Comparison of ENCODE assay signal across 17 cellular contexts in the genomic region with DNA sequence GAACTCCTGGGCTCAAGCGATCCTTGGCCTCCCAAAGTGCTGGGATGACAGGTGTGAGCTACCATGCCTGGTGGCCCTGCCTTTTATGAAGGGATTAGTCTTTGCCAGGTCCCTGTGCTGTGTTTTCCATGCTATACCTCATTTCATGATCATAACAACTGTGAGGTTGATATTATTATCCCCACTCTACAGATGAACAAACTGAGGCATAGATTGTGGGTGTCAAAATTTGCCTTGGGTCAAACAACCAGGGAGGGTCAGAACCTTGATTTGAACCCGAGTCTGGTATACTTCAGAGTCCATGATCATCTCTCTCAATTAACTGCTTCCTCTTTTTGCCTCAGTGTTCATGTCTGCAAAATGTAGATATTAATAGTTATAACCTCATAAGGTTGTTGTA. TPM values are rescaled to one million over a fixed set of nuclear protein-coding genes. Genes with fewer than 3 reads are reported as not detected.
DNase-seq lines count a peak whose midpoint lies in the region; ATAC-seq and TF ChIP-seq lines count a peak whose summit lies in the region.
"Had no signal": no experiment of that assay in that cellular context is flagged by ENCODE, and none has a peak within 500 bp of the region (broad histone marks: within the 10 kb centered on the region; RNA-seq: fewer than 3 reads in every experiment).

No MANE protein-coding gene starts in this region.

- H3K27ac ChIP-seq in HEK293 (ENCODE audit: extremely low read depth, low read depth, low read length): no peak overlapping the region
- no peak overlapping the region for H3K27ac ChIP-seq in naive thymus-derived CD4-positive, alpha-beta T cell (ENCODE audit: low read depth, low read length)

- peaks cover 5 to 13% of the 10 kb centered on the region in 2 experiments for H3K36me3 ChIP-seq in HEK293 (ENCODE audit: control insufficient read depth in 2 of 2, insufficient read depth in 1 of 2, low read length in 2 of 2)
- H3K36me3 ChIP-seq in naive thymus-derived CD4-positive, alpha-beta T cell (ENCODE audit: control insufficient read depth in 2 of 3, insufficient read depth in 3 of 3, low read length in 3 of 3): no peaks in the 10 kb centered on the region

- no peak for DNase-seq in natural killer cell
- no peak for DNase-seq in natural killer cell treated with Interleukin-12 subunit alpha and Interleukin-12 subunit beta and Interleukin-15 and Interleukin-18, amount 100 ng/mL, for 72 hours (ENCODE audit: low spot score)
- no peak for DNase-seq in T-helper 17 cell
- no peak for DNase-seq in stimulated activated effector memory CD8-positive, alpha-beta T cell treated with anti-CD3 and anti-CD28 coated beads, Interleukin-12 subunit alpha, Interleukin-12 subunit beta, amount 100 ng/mL, for 72 hours (ENCODE audit: low spot score in 2 of 2)
- DNase-seq in naive thymus-derived CD4-positive, alpha-beta T cell: no peak
- DNase-seq in NCI-H2196 treated with DMSO at 0.1 percent for 48 hours (lab: John Stamatoyannopoulos, UW; ENCODE audit: unreplicated experiment): no peak
- DNase-seq in NCI-H2227 treated with DMSO at 0.1 percent for 48 hours (lab: John Stamatoyannopoulos, UW): no peak
- DNase-seq: CD8-positive, alpha-beta T cell; MM.1S; NCI-H446; NCI-H526; PC-3; Right ventricle myocardium superior had no signal

- H3K27me3 ChIP-seq in naive thymus-derived CD4-positive, alpha-beta T cell (ENCODE audit: control insufficient read depth in 2 of 2, insufficient read depth in 2 of 2, low read length in 2 of 2): no peaks in the 10 kb centered on the region

- TF ChIP-seq CTCF in natural killer cell (IDR thresholded peaks at IDR 0.05): no peak
- TF ChIP-seq CTCF in HEK293 (tag by site-specific recombination; IDR thresholded peaks at IDR 0.05): no peak

- no peaks in the 10 kb centered on the region for H3K36me3 Mint-ChIP-seq in natural killer cell
- H3K36me3 Mint-ChIP-seq in natural killer cell treated with Interleukin-12 subunit alpha and Interleukin-12 subunit beta and Interleukin-15 and Interleukin-18, amount 100 ng/mL, for 72 hours: peaks cover 7% of the 10 kb centered on the region
- H3K36me3 Mint-ChIP-seq in T-helper 17 cell (ENCODE audit: low read depth): peaks cover 3% of the 10 kb centered on the region
- H3K36me3 Mint-ChIP-seq in stimulated activated effector memory CD8-positive, alpha-beta T cell treated with anti-CD3 and anti-CD28 coated beads, Interleukin-12 subunit alpha, Interleukin-12 subunit beta, amount 100 ng/mL, for 72 hours: peaks cover 13% of the 10 kb centered on the region
- H3K36me3 Mint-ChIP-seq in naive thymus-derived CD4-positive, alpha-beta T cell: peaks cover 0 to 11% (median 0%) of the 10 kb centered on the region in 5 donors

- ATAC-seq in natural killer cell (no peak), T-helper 17 cell (no peak)
- ATAC-seq in natural killer cell treated with Interleukin-12 subunit alpha and Interleukin-12 subunit beta and Interleukin-15 and Interleukin-18, amount 100 ng/mL, for 72 hours: no peak
- no peak for ATAC-seq in stimulated activated effector memory CD8-positive, alpha-beta T cell treated with anti-CD3 and anti-CD28 coated beads, Interleukin-12 subunit alpha, Interleukin-12 subunit beta, amount 100 ng/mL, for 72 hours
- no peak for ATAC-seq in naive thymus-derived CD4-positive, alpha-beta T cell
- ATAC-seq: CD8-positive, alpha-beta T cell; HCT116; PC-3 had no signal

- H3K27ac Mint-ChIP-seq in natural killer cell (peak overlapping the region; percentile 23 to 48), T-helper 17 cell (peak overlapping the region; percentile 21)
- no peak overlapping the region for H3K27ac Mint-ChIP-seq in natural killer cell treated with Interleukin-12 subunit alpha and Interleukin-12 subunit beta and Interleukin-15 and Interleukin-18, amount 100 ng/mL, for 72 hours
- H3K27ac Mint-ChIP-seq in stimulated activated effector memory CD8-positive, alpha-beta T cell treated with anti-CD3 and anti-CD28 coated beads, Interleukin-12 subunit alpha, Interleukin-12 subunit beta, amount 100 ng/mL, for 72 hours: peak overlapping the region; percentile 8
- no peak overlapping the region for H3K27ac Mint-ChIP-seq in naive thymus-derived CD4-positive, alpha-beta T cell

- intact Hi-C loops in natural killer cell (cut with micrococcal nuclease): no loop called here
- intact Hi-C loops in naive thymus-derived CD4-positive, alpha-beta T cell (cut with micrococcal nuclease): no loop called here

- H3K4me1 Mint-ChIP-seq in natural killer cell (peaks cover 18 to 21% of the 10 kb centered on the region in 2 donors), T-helper 17 cell (peaks cover 21% of the 10 kb centered on the region)
- peaks cover 23 to 27% of the 10 kb centered on the region in 2 donors for H3K4me1 Mint-ChIP-seq in natural killer cell treated with Interleukin-12 subunit alpha and Interleukin-12 subunit beta and Interleukin-15 and Interleukin-18, amount 100 ng/mL, for 72 hours (ENCODE audit: low read depth in 2 of 2)
- peaks cover 36% of the 10 kb centered on the region for H3K4me1 Mint-ChIP-seq in stimulated activated effector memory CD8-positive, alpha-beta T cell treated with anti-CD3 and anti-CD28 coated beads, Interleukin-12 subunit alpha, Interleukin-12 subunit beta, amount 100 ng/mL, for 72 hours
- H3K4me1 Mint-ChIP-seq in naive thymus-derived CD4-positive, alpha-beta T cell: peaks cover 7 to 44% (median 15%) of the 10 kb centered on the region in 7 donors

- POLR2A ChIA-PET in HEK293 (lab: Yijun Ruan, JAX): interaction anchor here (0.7 kb wide), 1 partner anchor 73 kb away, joined by 4 read pairs; no protein-coding TSS in a partner anchor
- POLR2A ChIA-PET in naive thymus-derived CD4-positive, alpha-beta T cell (lab: Charles Lee): no interaction called here

- CTCF ChIA-PET in HEK293 (lab: Yijun Ruan, JAX): interaction anchor here (1.4 to 4.5 kb wide), 2 partner anchors 12 to 27 kb away, joined by 4 to 39 read pairs; partner anchors contain the start of gene IRGQ
- CTCF ChIA-PET in naive thymus-derived CD4-positive, alpha-beta T cell (lab: Charles Lee): no interaction called here

- H3K4me3 Mint-ChIP-seq in natural killer cell (no peak overlapping the region), T-helper 17 cell (no peak overlapping the region)
- no peak overlapping the region for H3K4me3 Mint-ChIP-seq in natural killer cell treated with Interleukin-12 subunit alpha and Interleukin-12 subunit beta and Interleukin-15 and Interleukin-18, amount 100 ng/mL, for 72 hours
- H3K4me3 Mint-ChIP-seq in stimulated activated effector memory CD8-positive, alpha-beta T cell treated with anti-CD3 and anti-CD28 coated beads, Interleukin-12 subunit alpha, Interleukin-12 subunit beta, amount 100 ng/mL, for 72 hours: peak overlapping the region; percentile 75
- no peak overlapping the region for H3K4me3 Mint-ChIP-seq in naive thymus-derived CD4-positive, alpha-beta T cell
- H3K4me3 Mint-ChIP-seq: CD8-positive, alpha-beta T cell had no signal

- H3K4me1 ChIP-seq in HEK293 (ENCODE audit: control insufficient read depth, insufficient read depth, low read length): no peaks in the 10 kb centered on the region
- H3K4me1 ChIP-seq in naive thymus-derived CD4-positive, alpha-beta T cell (ENCODE audit: control insufficient read depth in 2 of 2, insufficient read depth in 2 of 2, low read length in 2 of 2): peaks cover 0 to 4% of the 10 kb centered on the region in 2 donors

- peaks cover 0 to 6% of the 10 kb centered on the region in 2 donors for H3K27me3 Mint-ChIP-seq in natural killer cell (ENCODE audit: low read depth in 2 of 2)
- no peaks in the 10 kb centered on the region for H3K27me3 Mint-ChIP-seq in natural killer cell treated with Interleukin-12 subunit alpha and Interleukin-12 subunit beta and Interleukin-15 and Interleukin-18, amount 100 ng/mL, for 72 hours
- no peaks in the 10 kb centered on the region for H3K27me3 Mint-ChIP-seq in T-helper 17 cell
- H3K27me3 Mint-ChIP-seq in naive thymus-derived CD4-positive, alpha-beta T cell: peaks cover 0 to 5% (median 0%) of the 10 kb centered on the region in 5 donors

- H3K4me3 ChIP-seq in HEK293 (ENCODE audit: low read depth, low read length): no peak overlapping the region
- no peak overlapping the region for H3K4me3 ChIP-seq in naive thymus-derived CD4-positive, alpha-beta T cell (ENCODE audit: low read length)

- H3K9me3 Mint-ChIP-seq in natural killer cell: no peaks in the 10 kb centered on the region
- no peaks in the 10 kb centered on the region for H3K9me3 Mint-ChIP-seq in natural killer cell treated with Interleukin-12 subunit alpha and Interleukin-12 subunit beta and Interleukin-15 and Interleukin-18, amount 100 ng/mL, for 72 hours
- no peaks in the 10 kb centered on the region for H3K9me3 Mint-ChIP-seq in stimulated activated effector memory CD8-positive, alpha-beta T cell treated with anti-CD3 and anti-CD28 coated beads, Interleukin-12 subunit alpha, Interleukin-12 subunit beta, amount 100 ng/mL, for 72 hours
- no peaks in the 10 kb centered on the region for H3K9me3 Mint-ChIP-seq in naive thymus-derived CD4-positive, alpha-beta T cell
- H3K9me3 Mint-ChIP-seq: CD8-positive, alpha-beta T cell had no signal

- H3K9me3 ChIP-seq in HEK293 (ENCODE audit: control insufficient read depth, insufficient read depth, low read depth, low read length) (no peaks in the 10 kb centered on the region), T-helper 17 cell (ENCODE audit: control insufficient read depth, low read length, poor library complexity, severe bottlenecking) (no peaks in the 10 kb centered on the region)
- H3K9me3 ChIP-seq in naive thymus-derived CD4-positive, alpha-beta T cell (ENCODE audit: control insufficient read depth in 2 of 3, low read length in 3 of 3): no peaks in the 10 kb centered on the region

RNA-seq across cellular contexts. Expression of gene PINLYP, which starts 6.9 kb away (rescaled TPM):
- total RNA-seq in natural killer cell (1 to 10 TPM; 1.7 to 3.0 (median 2.4) TPM), T-helper 17 cell (1 to 10 TPM in 1 of 2 donors, under 1 TPM in 1; 0.52 to 1.5 TPM)
- 1 to 10 TPM; 2.7 to 6.2 TPM for total RNA-seq in natural killer cell treated with Interleukin-12 subunit alpha and Interleukin-12 subunit beta and Interleukin-15 and Interleukin-18, amount 100 ng/mL, for 72 hours
- total RNA-seq in naive thymus-derived CD4-positive, alpha-beta T cell: 1 to 10 TPM in 2 of 5 experiments, under 1 TPM in 3; 0.27 to 5.8 (median 0.59) TPM
- polyA plus RNA-seq in naive thymus-derived CD4-positive, alpha-beta T cell: under 1 TPM in 1 of 2 donors, not detected in 1; 0.49 TPM
- total RNA-seq: SK-MEL-5 had no signal

RNA-seq across cellular contexts. Expression of gene XRCC1, which starts 7.2 kb away (rescaled TPM):
- total RNA-seq in natural killer cell (10 to 100 TPM; 33.2 to 43.9 (median 40.7) TPM), T-helper 17 cell (10 to 100 TPM; 37.9 to 38.9 TPM)
- 10 to 100 TPM; 29.9 to 47.0 TPM for total RNA-seq in natural killer cell treated with Interleukin-12 subunit alpha and Interleukin-12 subunit beta and Interleukin-15 and Interleukin-18, amount 100 ng/mL, for 72 hours
- 10 to 100 TPM; 32.0 to 36.1 (median 35.4) TPM for total RNA-seq in naive thymus-derived CD4-positive, alpha-beta T cell
- polyA plus RNA-seq in naive thymus-derived CD4-positive, alpha-beta T cell: 10 to 100 TPM; 27.2 to 34.8 TPM

RNA-seq across cellular contexts. Expression of gene IRGQ, which starts 13.4 kb away (rescaled TPM):
- total RNA-seq in natural killer cell (10 to 100 TPM; 28.5 to 43.7 (median 32.2) TPM), T-helper 17 cell (10 to 100 TPM; 49.9 to 51.1 TPM)
- 10 to 100 TPM; 36.8 to 42.6 TPM for total RNA-seq in natural killer cell treated with Interleukin-12 subunit alpha and Interleukin-12 subunit beta and Interleukin-15 and Interleukin-18, amount 100 ng/mL, for 72 hours
- total RNA-seq in naive thymus-derived CD4-positive, alpha-beta T cell: 10 to 100 TPM; 13.5 to 43.8 (median 18.9) TPM
- polyA plus RNA-seq in naive thymus-derived CD4-positive, alpha-beta T cell: 1 to 10 TPM in 1 of 2 donors, under 1 TPM in 1; 0.32 to 1.1 TPM

RNA-seq across cellular contexts. Expression of gene ZNF576, which starts 13.9 kb away (rescaled TPM):
- total RNA-seq in natural killer cell: 10 to 100 TPM in 1 of 3 donors, 1 to 10 TPM in 2; 4.0 to 10.4 (median 5.8) TPM
- 10 to 100 TPM; 19.5 to 22.3 TPM for total RNA-seq in natural killer cell treated with Interleukin-12 subunit alpha and Interleukin-12 subunit beta and Interleukin-15 and Interleukin-18, amount 100 ng/mL, for 72 hours
- 10 to 100 TPM in 1 of 2 donors, 1 to 10 TPM in 1; 7.9 to 11.1 TPM for total RNA-seq in T-helper 17 cell
- total RNA-seq in naive thymus-derived CD4-positive, alpha-beta T cell: 10 to 100 TPM in 4 of 5 experiments, 1 to 10 TPM in 1; 9.4 to 20.6 (median 19.5) TPM
- 10 to 100 TPM in 1 of 2 donors, 1 to 10 TPM in 1; 8.6 to 15.7 TPM for polyA plus RNA-seq in naive thymus-derived CD4-positive, alpha-beta T cell

RNA-seq across cellular contexts. Expression of gene SRRM5, which starts 29.4 kb away (rescaled TPM):
- total RNA-seq in natural killer cell (under 1 TPM; 0.24 to 0.75 (median 0.50) TPM), T-helper 17 cell (under 1 TPM; 0.40 to 0.60 TPM)
- total RNA-seq in natural killer cell treated with Interleukin-12 subunit alpha and Interleukin-12 subunit beta and Interleukin-15 and Interleukin-18, amount 100 ng/mL, for 72 hours: 1 to 10 TPM; 1.1 to 1.8 TPM
- 1 to 10 TPM in 3 of 5 experiments, under 1 TPM in 2; 0.56 to 1.7 (median 1.1) TPM for total RNA-seq in naive thymus-derived CD4-positive, alpha-beta T cell
- 1 to 10 TPM in 1 of 2 donors, under 1 TPM in 1; 0.97 to 1.3 TPM for polyA plus RNA-seq in naive thymus-derived CD4-positive, alpha-beta T cell
- total RNA-seq: Daoy, SK-MEL-5 had no signal

Comparison
In these comparisons a context has a peak if more than half of its experiments do, and no peak if none do; other contexts are left out.
1. H3K27ac Mint-ChIP-seq: peak in natural killer cell (2 of 2), T-helper 17 cell (single experiment) and stimulated activated effector memory CD8-positive, alpha-beta T cell treated with anti-CD3 and anti-CD28 coated beads, Interleukin-12 subunit alpha, Interleukin-12 subunit beta, amount 100 ng/mL, for 72 hours (single experiment); none in natural killer cell treated with Interleukin-12 subunit alpha and Interleukin-12 subunit beta and Interleukin-15 and Interleukin-18, amount 100 ng/mL, for 72 hours (0 of 2) and naive thymus-derived CD4-positive, alpha-beta T cell (0 of 9).